8 cellular contexts compared by ENCODE assay signal in genomic region chr3:132535575-132536441, GRCh38.
DNase-seq lines count a peak whose midpoint lies in the region; ATAC-seq and TF ChIP-seq lines count a peak whose summit lies in the region.

No MANE protein-coding gene starts in this region.

- H3K9me3 Mint-ChIP-seq in activated T-helper 2 cell treated with anti-CD3 and anti-CD28 coated beads, Interferon-gamma antibody, Interleukin-2, Interleukin-4, amounts not matched to agents 10 μg/mL and 5 μg/mL and 100 μg/mL, durations not matched to agents 14 hours and 24 hours and 36 hours: no peaks in the 10 kb centered on the region

- H3K27ac ChIP-seq in Peyer's patch (no peak overlapping the region), osteoblast (ENCODE audit: low read depth, low read length) (peak overlapping the region; percentile 78)

- TF ChIP-seq CTCF in GM06990 (IDR thresholded peaks at IDR 0.05; ENCODE audit: insufficient read depth, low read length, poor library complexity, severe bottlenecking) (peak; percentile 46), Peyer's patch (IDR thresholded peaks at IDR 0.05) (peak; percentile 25 to 74 (median 68)), osteoblast (IDR thresholded peaks at IDR 0.05; ENCODE audit: extremely low read depth, low read depth, low read length) (peak; percentile 62)

- H3K4me3 ChIP-seq in GM06990 (replicated peaks; ENCODE audit: low read depth, low read length) (no peak overlapping the region), Peyer's patch (no peak overlapping the region), osteoblast (ENCODE audit: insufficient read depth, low read length) (no peak overlapping the region)

- DNase-seq in GM06990 (ENCODE audit: extremely low read depth, insufficient read length) (no peak), HuH-7.5 (ENCODE audit: low spot score) (peak; percentile 27), Peyer's patch (peak in 2 of 3 donors; percentile 27 to 85), foreskin melanocyte (peak; percentile 69), osteoblast (ENCODE audit: insufficient read length, low spot score, missing footprints) (no peak), ureter (ENCODE audit: low spot score) (peak; percentile 74)
- peak; percentile 24 for DNase-seq in activated T-helper 2 cell treated with anti-CD3 and anti-CD28 coated beads, Interferon-gamma antibody, Interleukin-2, Interleukin-4, amounts not matched to agents 10 μg/mL and 5 μg/mL and 100 μg/mL, durations not matched to agents 14 hours and 24 hours and 36 hours (ENCODE audit: low spot score)

- H3K4me1 Mint-ChIP-seq in activated T-helper 2 cell treated with anti-CD3 and anti-CD28 coated beads, Interferon-gamma antibody, Interleukin-2, Interleukin-4, amounts not matched to agents 10 μg/mL and 5 μg/mL and 100 μg/mL, durations not matched to agents 14 hours and 24 hours and 36 hours (ENCODE audit: low read depth): peaks cover 22% of the 10 kb centered on the region

- H3K4me1 ChIP-seq in Peyer's patch (peaks cover 0 to 4% (median 0%) of the 10 kb centered on the region in 4 donors), osteoblast (ENCODE audit: insufficient read depth, low read length) (peaks cover 7% of the 10 kb centered on the region)

- no peaks in the 10 kb centered on the region for H4K20me1 ChIP-seq in osteoblast (ENCODE audit: insufficient read depth, low read length)

- TF ChIP-seq POLR2A in Peyer's patch (IDR thresholded peaks at IDR 0.05): no peak

- intact Hi-C loops in activated T-helper 2 cell treated with anti-CD3 and anti-CD28 coated beads, Interferon-gamma antibody, Interleukin-2, Interleukin-4, amounts not matched to agents 10 μg/mL and 5 μg/mL and 100 μg/mL, durations not matched to agents 14 hours and 24 hours and 36 hours (cut with micrococcal nuclease): loop anchor here (1.0 to 10.0 kb wide), 6 partner anchors 8 to 181 kb away; partner anchors contain the start of gene UBA5

- no peaks in the 10 kb centered on the region for H3K9me3 ChIP-seq in Peyer's patch
- H3K9me3 ChIP-seq in osteoblast (ENCODE audit: low read depth, low read length): no peaks in the 10 kb centered on the region

- peak overlapping the region; percentile 72 for H3K27ac Mint-ChIP-seq in activated T-helper 2 cell treated with anti-CD3 and anti-CD28 coated beads, Interferon-gamma antibody, Interleukin-2, Interleukin-4, amounts not matched to agents 10 μg/mL and 5 μg/mL and 100 μg/mL, durations not matched to agents 14 hours and 24 hours and 36 hours

- H3K27me3 Mint-ChIP-seq in activated T-helper 2 cell treated with anti-CD3 and anti-CD28 coated beads, Interferon-gamma antibody, Interleukin-2, Interleukin-4, amounts not matched to agents 10 μg/mL and 5 μg/mL and 100 μg/mL, durations not matched to agents 14 hours and 24 hours and 36 hours (ENCODE audit: low read depth): no peaks in the 10 kb centered on the region

- H3K27me3 ChIP-seq in GM06990 (replicated peaks; ENCODE audit: control insufficient read depth, insufficient read depth, low read length): no peaks in the 10 kb centered on the region
- H3K27me3 ChIP-seq in Peyer's patch: no peaks in the 10 kb centered on the region
- no peaks in the 10 kb centered on the region for H3K27me3 ChIP-seq in osteoblast (ENCODE audit: insufficient read depth, low read length)

- ATAC-seq in HG03039 (IDR thresholded peaks at IDR 0.05; ENCODE audit: unreplicated experiment): no peak

- H3K4me2 ChIP-seq in osteoblast (ENCODE audit: insufficient read depth, low read length): no peak overlapping the region

- peaks cover 3% of the 10 kb centered on the region for H3K79me2 ChIP-seq in osteoblast (ENCODE audit: insufficient read depth, low read length)

- H3K36me3 Mint-ChIP-seq in activated T-helper 2 cell treated with anti-CD3 and anti-CD28 coated beads, Interferon-gamma antibody, Interleukin-2, Interleukin-4, amounts not matched to agents 10 μg/mL and 5 μg/mL and 100 μg/mL, durations not matched to agents 14 hours and 24 hours and 36 hours (ENCODE audit: low read depth): peaks cover 52% of the 10 kb centered on the region

- H2AFZ ChIP-seq in osteoblast (ENCODE audit: low read length): peak overlapping the region; percentile 35

- H3K36me3 ChIP-seq in GM06990 (ENCODE audit: control insufficient read depth, insufficient read depth, low read length): peaks cover 2% of the 10 kb centered on the region
- peaks cover 0 to 51% (median 0%) of the 10 kb centered on the region in 3 donors for H3K36me3 ChIP-seq in Peyer's patch
- H3K36me3 ChIP-seq in osteoblast (ENCODE audit: insufficient read depth, low read length): peaks cover 17% of the 10 kb centered on the region

- H3K4me3 Mint-ChIP-seq in activated T-helper 2 cell treated with anti-CD3 and anti-CD28 coated beads, Interferon-gamma antibody, Interleukin-2, Interleukin-4, amounts not matched to agents 10 μg/mL and 5 μg/mL and 100 μg/mL, durations not matched to agents 14 hours and 24 hours and 36 hours (ENCODE audit: low read depth): no peak overlapping the region

Comparison
In these comparisons a context has a peak if more than half of its experiments do, and no peak if none do; other contexts are left out.
1. DNase-seq: peak in HuH-7.5 (single experiment), Peyer's patch (2 of 3), activated T-helper 2 cell treated with anti-CD3 and anti-CD28 coated beads, Interferon-gamma antibody, Interleukin-2, Interleukin-4, amounts not matched to agents 10 μg/mL and 5 μg/mL and 100 μg/mL, durations not matched to agents 14 hours and 24 hours and 36 hours (single experiment), foreskin melanocyte (single experiment) and ureter (single experiment); none in GM06990 (single experiment) and osteoblast (single experiment).
2. Peak in every context shown above with its lines, with median percentiles within 50 percentile points of each other: CTCF ChIP-seq.